ENCODE assay signal across 8 cellular contexts in genomic region chr11:4636962-4637661, GRCh38. TPM values are rescaled to one million over a fixed set of nuclear protein-coding genes. Genes with fewer than 3 reads are reported as not detected.
DNase-seq lines count a peak whose midpoint lies in the region; TF ChIP-seq lines count a peak whose summit lies in the region.

A gene with protein sequence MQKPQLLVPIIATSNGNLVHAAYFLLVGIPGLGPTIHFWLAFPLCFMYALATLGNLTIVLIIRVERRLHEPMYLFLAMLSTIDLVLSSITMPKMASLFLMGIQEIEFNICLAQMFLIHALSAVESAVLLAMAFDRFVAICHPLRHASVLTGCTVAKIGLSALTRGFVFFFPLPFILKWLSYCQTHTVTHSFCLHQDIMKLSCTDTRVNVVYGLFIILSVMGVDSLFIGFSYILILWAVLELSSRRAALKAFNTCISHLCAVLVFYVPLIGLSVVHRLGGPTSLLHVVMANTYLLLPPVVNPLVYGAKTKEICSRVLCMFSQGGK (plus strand): TSS chr11:4637477. CDS start chr11:4639791, 2,314 bp downstream.

- H3K4me1 ChIP-seq in H9 (ENCODE audit: insufficient read depth, low read length) (no peaks in the 10 kb centered on the region), parathyroid adenoma (no peaks in the 10 kb centered on the region), transverse colon (peaks cover 0 to 4% (median 0%) of the 10 kb centered on the region in 4 donors)

- 0 out of 5 replicates have a peak, but pooled peaks cover 0 to 2% of the 10 kb centered on the region in 2 experiments for H3K9me3 Mint-ChIP-seq in H9
- no peaks in the 10 kb centered on the region for H3K9me3 Mint-ChIP-seq in glutamatergic neuron (ENCODE audit: unreplicated experiment)

- no peak within 1 kb of the TSS for H3T11ph ChIP-seq in H9 (ENCODE audit: low read length)

- H3K27me3 Mint-ChIP-seq in H9 (ENCODE audit: low read depth) (no peaks in the 10 kb centered on the region), glutamatergic neuron (ENCODE audit: unreplicated experiment) (no peaks in the 10 kb centered on the region)

- H3K27me3 ChIP-seq in H9 (ENCODE audit: insufficient read depth, low read length) = no peaks in the 10 kb centered on the region
- no peaks in the 10 kb centered on the region for H3K27me3 ChIP-seq in parathyroid adenoma (ENCODE audit: control insufficient read depth, insufficient read depth, low read length)
- peaks cover 3% of the 10 kb centered on the region for H3K27me3 ChIP-seq in transverse colon

- no peak within 1 kb of the TSS for H2BK12ac ChIP-seq in H9 (ENCODE audit: insufficient read length, low read depth, low read length)

- H2AFZ ChIP-seq in H9 (ENCODE audit: low read length) (no peak within 1 kb of the TSS), parathyroid adenoma (peak within 1 kb of the TSS; percentile 58)

- no peak within 1 kb of the TSS for H4K5ac ChIP-seq in H9 (ENCODE audit: insufficient read length, low read depth, low read length)

- no peak within 1 kb of the TSS for H4K8ac ChIP-seq in H9 (replicated peaks; ENCODE audit: insufficient read length, low read depth, low read length)

- no peak within 1 kb of the TSS for H3K23ac ChIP-seq in H9 (ENCODE audit: insufficient read length, low read depth, low read length)

- WGBS in H9 (ENCODE audit: extremely low coverage, insufficient read length, low lambda C conversion rate) = no CpG with 5 or more reads among the region's 21 CpGs
- WGBS in transverse colon (ENCODE audit: low coverage in 1 of 2), 2 donors = 37% methylated on average over 21 of the region's 21 CpGs; no CpG with 5 or more reads in 1 of the 2 donors

- DNase-seq in GM04504 (ENCODE audit: low read depth) (peak; percentile 32), H9 (peak; percentile 87), LNCaP clone FGC (ENCODE audit: low read depth) (peak; percentile 82), SHP77 (lab: John Stamatoyannopoulos, UW) (peak; percentile 83 to 90), glutamatergic neuron (peak; percentile 88), transverse colon (peak; percentile 77)
- DNase-seq in activated effector memory CD4-positive, alpha-beta T cell treated with anti-CD3 and anti-CD28 coated beads, Interleukin-2, amount 50 U/mL, for 16 hours = peak; percentile 88

- H3K14ac ChIP-seq in H9 (ENCODE audit: insufficient read depth, low read length) = 0 out of 2 replicates have a peak within 1 kb of the TSS, but pooled peaks have one; percentile 37

- H3K27ac ChIP-seq in H9 (ENCODE audit: insufficient read length, low read depth, low read length) (no peak within 1 kb of the TSS), parathyroid adenoma (no peak within 1 kb of the TSS), transverse colon (no peak within 1 kb of the TSS)

- TF ChIP-seq CTCF in H9 (conservative IDR thresholded peaks at IDR 0.05) = peak; percentile 90
- TF ChIP-seq CTCF in LNCaP clone FGC (IDR thresholded peaks at IDR 0.05; ENCODE audit: control insufficient read depth, extremely low read depth, insufficient read depth) = peak; percentile 93
- peak; percentile 89 for TF ChIP-seq CTCF in glutamatergic neuron (IDR thresholded peaks at IDR 0.05; ENCODE audit: partially characterized antibody, unreplicated experiment)
- peak; percentile 64 for TF ChIP-seq CTCF in parathyroid adenoma (IDR thresholded peaks at IDR 0.05)
- peak; percentile 74 to 90 (median 84) for TF ChIP-seq CTCF in transverse colon (IDR thresholded peaks at IDR 0.05)

- H3K4me1 Mint-ChIP-seq in H9 (peaks cover 3 to 9% of the 10 kb centered on the region in 2 experiments; a peak in 3 of 4 replicates), glutamatergic neuron (ENCODE audit: low read depth, unreplicated experiment) (no peaks in the 10 kb centered on the region)

- H3K27ac Mint-ChIP-seq in H9 (no peak within 1 kb of the TSS), glutamatergic neuron (ENCODE audit: unreplicated experiment) (no peak within 1 kb of the TSS)

- H3K9ac ChIP-seq in H9 (ENCODE audit: extremely low read depth, insufficient read length, low read length) (no peak within 1 kb of the TSS), parathyroid adenoma (no peak within 1 kb of the TSS)

- peak within 1 kb of the TSS; percentile 40 for H3K56ac ChIP-seq in H9 (ENCODE audit: insufficient read length, low read depth, low read length)

- TF ChIP-seq POLR2A in transverse colon (IDR thresholded peaks at IDR 0.05) = no peak

- H2BK120ac ChIP-seq in H9 (ENCODE audit: low read depth, low read length, poor library complexity, severe bottlenecking) = no peak within 1 kb of the TSS

- no peak within 1 kb of the TSS for H4K91ac ChIP-seq in H9 (ENCODE audit: insufficient read length, low read depth, low read length)

- no peaks in the 10 kb centered on the region for H3K36me3 Mint-ChIP-seq in H9 (ENCODE audit: insufficient read depth in 1 of 3, low read depth in 3 of 3)
- no peaks in the 10 kb centered on the region for H3K36me3 Mint-ChIP-seq in glutamatergic neuron (ENCODE audit: unreplicated experiment)

- H4K20me1 ChIP-seq in H9 (ENCODE audit: control insufficient read depth, insufficient read depth, insufficient read length) = no peaks in the 10 kb centered on the region

- no peaks in the 10 kb centered on the region for H3K79me1 ChIP-seq in H9 (ENCODE audit: insufficient read depth, low read depth, low read length, poor library complexity, severe bottlenecking)

- H2BK20ac ChIP-seq in H9 (ENCODE audit: low read depth, low read length, poor library complexity, severe bottlenecking) = no peak within 1 kb of the TSS

- H3K79me2 ChIP-seq in H9 (ENCODE audit: insufficient read depth, low read length) (no peaks in the 10 kb centered on the region), parathyroid adenoma (no peaks in the 10 kb centered on the region)

- no peak within 1 kb of the TSS for H3K4me3 ChIP-seq in LNCaP clone FGC (ENCODE audit: low read depth, low read length)
- no peak within 1 kb of the TSS for H3K4me3 ChIP-seq in parathyroid adenoma (ENCODE audit: low read depth, low read length)
- H3K4me3 ChIP-seq in transverse colon = peak within 1 kb of the TSS in 2 of 4 donors; percentile 4 to 15

- in situ Hi-C loops in transverse colon (cut with MboI; ENCODE audit: low pct_ligation_motif_present in 1 of 4, low pct_unique_long_range_greater_than_20kb in 1 of 4, low sequenced_read_pairs in 3 of 4) = loop anchor here (10.0 to 25.0 kb wide), 3 partner anchors 200 to 375 kb away; partner anchors contain the start of gene OR51S1 (in 1 of the 4)

- no peaks in the 10 kb centered on the region for H3K36me3 ChIP-seq in parathyroid adenoma (ENCODE audit: control insufficient read depth, insufficient read depth, low read length)
- H3K36me3 ChIP-seq in transverse colon = no peaks in the 10 kb centered on the region

- no peaks in the 10 kb centered on the region for H3K23me2 ChIP-seq in H9 (ENCODE audit: insufficient read length, low read depth, low read length, poor library complexity, severe bottlenecking)

- no peak within 1 kb of the TSS for H3K18ac ChIP-seq in H9 (ENCODE audit: insufficient read length, low read depth, low read length)

- intact Hi-C loops in transverse colon (cut with DNase I; ENCODE audit: low total_unique reads) = loop anchor here (5.0 kb wide), 1 partner anchor 190 kb away; no protein-coding TSS in a partner anchor

- no peak within 1 kb of the TSS for H2BK15ac ChIP-seq in H9 (ENCODE audit: low read depth, low read length)

- H3K4me2 ChIP-seq in H9 (ENCODE audit: insufficient read depth, insufficient read length, low read length) = peak within 1 kb of the TSS; percentile 28
- H3K4me2 ChIP-seq in parathyroid adenoma (ENCODE audit: low read length) = no peak within 1 kb of the TSS

- TF ChIP-seq EP300 in transverse colon (IDR thresholded peaks at IDR 0.05; ENCODE audit: low read depth) = no peak

- no peak within 1 kb of the TSS for H2BK5ac ChIP-seq in H9 (ENCODE audit: insufficient read length, low read length)

- H2AK5ac ChIP-seq in H9 (ENCODE audit: insufficient read length, low read length) = no peak within 1 kb of the TSS

- no peaks in the 10 kb centered on the region for H3K9me3 ChIP-seq in H9 (ENCODE audit: control insufficient read depth, low read depth, low read length)
- H3K9me3 ChIP-seq in parathyroid adenoma (ENCODE audit: control insufficient read depth, low read length) = no peaks in the 10 kb centered on the region
- no peaks in the 10 kb centered on the region for H3K9me3 ChIP-seq in transverse colon

- H3K4me3 Mint-ChIP-seq in H9 (no peak within 1 kb of the TSS), glutamatergic neuron (ENCODE audit: unreplicated experiment) (no peak within 1 kb of the TSS)

- H3K4ac ChIP-seq in H9 (ENCODE audit: low read depth, low read length) = no peak within 1 kb of the TSS

RNA-seq across cellular contexts. Expression of the gene that starts here (rescaled TPM):
- not detected in 2 replicates for total RNA-seq in H9 (2021)
- total RNA-seq in glutamatergic neuron (ENCODE audit: unreplicated experiment) = not detected
- not detected for total RNA-seq in transverse colon

Comparison
In these comparisons a context has a peak if more than half of its experiments do, and no peak if none do; other contexts are left out.
1. Peak in DNase-seq and H3K4me2 ChIP-seq in H9; RNA of the gene not detected or under 1 TPM.
2. Peak in DNase-seq in glutamatergic neuron; RNA of the gene not detected or under 1 TPM.
3. Peak in DNase-seq in transverse colon; RNA of the gene not detected or under 1 TPM.
4. DNase-seq: peak in every context shown above with its lines; median percentile 88 in activated effector memory CD4-positive, alpha-beta T cell treated with anti-CD3 and anti-CD28 coated beads, Interleukin-2, amount 50 U/mL, for 16 hours; 88 in glutamatergic neuron; 87 in H9; 86 in SHP77; 82 in LNCaP clone FGC; 77 in transverse colon; 32 in GM04504.